In genomic region chr11:69299572-69299971, GRCh38 we compare ENCODE assay signal across 15 cellular contexts. TPM values are rescaled to one million over a fixed set of nuclear protein-coding genes. Genes with fewer than 3 reads are reported as not detected.
A peak's percentile ranks its signal among the peaks of the same experiment; 100 is the strongest.
DNase-seq lines count a peak whose midpoint lies in the region; ATAC-seq and TF ChIP-seq lines count a peak whose summit lies in the region.
"Had no signal": no experiment of that assay in that cellular context is flagged by ENCODE, and none has a peak within 500 bp of the region (broad histone marks: within the 10 kb centered on the region; RNA-seq: fewer than 3 reads in every experiment).

No MANE protein-coding gene starts in this region.

- in situ Hi-C loops in Panc1 (cut with HindIII; ENCODE audit: low pct_unique_long_range_greater_than_20kb, low sequenced_read_pairs), result no loop called here

- H3K4me3 ChIP-seq in Panc1 (ENCODE audit: low read depth in 2 of 2, low read length in 2 of 2) (no peak overlapping the region), esophagus squamous epithelium (no peak overlapping the region)

- H3K4me1 ChIP-seq in Panc1 (ENCODE audit: control insufficient read depth, insufficient read depth, low read length) (peaks cover 85% of the 10 kb centered on the region), esophagus squamous epithelium (peaks cover 43 to 79% (median 51%) of the 10 kb centered on the region in 3 donors)

- H3K36me3 Mint-ChIP-seq in activated CD4-positive, alpha-beta T cell treated with anti-CD3 and anti-CD28 coated beads, Interleukin-2, amount 10 ng/mL, durations not matched to agents 7 days and 5 days (ENCODE audit: low read depth), result peaks cover 3% of the 10 kb centered on the region
- H3K36me3 Mint-ChIP-seq in stimulated activated naive B cell treated with anti-CD40 and anti-IgM and Interleukin-4, amounts not matched to agents 10 μg/mL and 1 μg/mL and 100 μg/mL, for 72 hours, result peaks cover 0 to 2% of the 10 kb centered on the region in 2 donors

- no peaks in the 10 kb centered on the region for H3K9me3 ChIP-seq in Panc1 (ENCODE audit: control insufficient read depth, insufficient read depth, low read depth, low read length)
- H3K9me3 ChIP-seq in esophagus squamous epithelium, result no peaks in the 10 kb centered on the region

- DNase-seq in activated CD4-positive, alpha-beta T cell treated with anti-CD3 and anti-CD28 coated beads, Interleukin-2, amount 10 ng/mL, durations not matched to agents 7 days and 5 days, result no peak
- DNase-seq in activated CD4-positive, alpha-beta T cell treated with anti-CD3 and anti-CD28 coated beads, Interleukin-2, amount 50 U/mL, for 4 hours, result no peak
- DNase-seq in Panc1 (ENCODE audit: low read depth, low spot score) (no peak), esophagus squamous epithelium (lab: John Stamatoyannopoulos, UW) (no peak), NCI-H82 treated with DMSO at 0.1 percent for 48 hours (lab: John Stamatoyannopoulos, UW; ENCODE audit: unreplicated experiment) (no peak), A172 (ENCODE audit: low spot score) (no peak), DMS53 (lab: John Stamatoyannopoulos, UW) (no peak)
- no peak for DNase-seq in stimulated activated naive B cell treated with anti-CD40 and anti-IgM and Interleukin-4, amounts not matched to agents 10 μg/mL and 1 μg/mL and 100 μg/mL, for 72 hours
- DNase-seq: activated CD4-positive, CD25-positive, alpha-beta regulatory T cell treated with anti-CD3 and anti-CD28 coated beads, Interleukin-2, amount 50 U/mL, for 72 hours; activated T-cell treated with anti-CD3 and anti-CD28 coated beads for 4 hours; NCI-H748 treated with DMSO at 0.1 percent for 48 hours; retina; stimulated activated CD4-positive, alpha-beta T cell treated with anti-CD3 and anti-CD28 coated beads, Interleukin-1b, Interleukin-23, amount 100 ng/mL, for 48 hours had no signal

- CTCF ChIA-PET in activated CD4-positive, alpha-beta T cell treated with anti-CD3 and anti-CD28 coated beads, Interleukin-2, amount 10 ng/mL, durations not matched to agents 7 days and 5 days (lab: Charles Lee), result interaction anchor here (0.9 to 1.9 kb wide), 3 partner anchors 11 to 47 kb away, joined by 3 to 5 read pairs (median 3); no protein-coding TSS in a partner anchor
- CTCF ChIA-PET in Panc1 (lab: Charles Lee), result no interaction called here

- 87 to 94% methylated on average over 7 of the region's 8 CpGs for WGBS in esophagus squamous epithelium, 2 donors

- POLR2A ChIA-PET in activated CD4-positive, alpha-beta T cell treated with anti-CD3 and anti-CD28 coated beads, Interleukin-2, amount 10 ng/mL, durations not matched to agents 7 days and 5 days (lab: Charles Lee), result no interaction called here
- POLR2A ChIA-PET in Panc1 (lab: Charles Lee), result interaction anchor here (0.6 kb wide), 1 partner anchor 340 kb away, joined by 4 read pairs; no protein-coding TSS in a partner anchor

- H3K4me3 Mint-ChIP-seq in activated CD4-positive, alpha-beta T cell treated with anti-CD3 and anti-CD28 coated beads, Interleukin-2, amount 10 ng/mL, durations not matched to agents 7 days and 5 days, result no peak overlapping the region
- no peak overlapping the region for H3K4me3 Mint-ChIP-seq in stimulated activated naive B cell treated with anti-CD40 and anti-IgM and Interleukin-4, amounts not matched to agents 10 μg/mL and 1 μg/mL and 100 μg/mL, for 72 hours

- H3K36me3 ChIP-seq in Panc1 (ENCODE audit: control insufficient read depth, insufficient read depth, low read length) (no peaks in the 10 kb centered on the region; the same call in none of the 2 replicates), esophagus squamous epithelium (no peaks in the 10 kb centered on the region)

- TF ChIP-seq CTCF in Panc1 (IDR thresholded peaks at IDR 0.05) (no peak), esophagus squamous epithelium (IDR thresholded peaks at IDR 0.05) (no peak)

- no peak for ATAC-seq in Panc1
- no peak for ATAC-seq in stimulated activated naive B cell treated with anti-CD40 and anti-IgM and Interleukin-4, amounts not matched to agents 10 μg/mL and 1 μg/mL and 100 μg/mL, for 72 hours (replicated peaks)

- no peaks in the 10 kb centered on the region for H3K27me3 ChIP-seq in Panc1 (ENCODE audit: control insufficient read depth, insufficient read depth, low read length)
- no peaks in the 10 kb centered on the region for H3K27me3 ChIP-seq in esophagus squamous epithelium

- intact Hi-C loops in Panc1 (cut with micrococcal nuclease; ENCODE audit: unreplicated experiment), result loop anchor here (5.0 to 10.0 kb wide), 4 partner anchors 65 to 197 kb away; no protein-coding TSS in a partner anchor
- intact Hi-C loops in esophagus squamous epithelium (cut with DNase I), result no loop called here

- H3K27me3 Mint-ChIP-seq in activated CD4-positive, alpha-beta T cell treated with anti-CD3 and anti-CD28 coated beads, Interleukin-2, amount 10 ng/mL, durations not matched to agents 7 days and 5 days, result no peaks in the 10 kb centered on the region
- no peaks in the 10 kb centered on the region for H3K27me3 Mint-ChIP-seq in stimulated activated naive B cell treated with anti-CD40 and anti-IgM and Interleukin-4, amounts not matched to agents 10 μg/mL and 1 μg/mL and 100 μg/mL, for 72 hours

- H3K27ac Mint-ChIP-seq in activated CD4-positive, alpha-beta T cell treated with anti-CD3 and anti-CD28 coated beads, Interleukin-2, amount 10 ng/mL, durations not matched to agents 7 days and 5 days, result peak overlapping the region; percentile 59
- peak overlapping the region; percentile 88 for H3K27ac Mint-ChIP-seq in stimulated activated naive B cell treated with anti-CD40 and anti-IgM and Interleukin-4, amounts not matched to agents 10 μg/mL and 1 μg/mL and 100 μg/mL, for 72 hours

- H3K9me3 Mint-ChIP-seq in activated CD4-positive, alpha-beta T cell treated with anti-CD3 and anti-CD28 coated beads, Interleukin-2, amount 10 ng/mL, durations not matched to agents 7 days and 5 days, result no peaks in the 10 kb centered on the region
- H3K9me3 Mint-ChIP-seq in stimulated activated naive B cell treated with anti-CD40 and anti-IgM and Interleukin-4, amounts not matched to agents 10 μg/mL and 1 μg/mL and 100 μg/mL, for 72 hours, result peaks cover 2 to 9% of the 10 kb centered on the region in 2 donors

- TF ChIP-seq POLR2A in esophagus squamous epithelium (IDR thresholded peaks at IDR 0.05), result no peak

- BruUV-seq in Panc1 (replicated peaks; lab: Mats Ljungman, UMichigan), result no TSS peak

- peaks cover 53% of the 10 kb centered on the region for H3K4me1 Mint-ChIP-seq in activated CD4-positive, alpha-beta T cell treated with anti-CD3 and anti-CD28 coated beads, Interleukin-2, amount 10 ng/mL, durations not matched to agents 7 days and 5 days
- peaks cover 69 to 93% of the 10 kb centered on the region in 2 donors for H3K4me1 Mint-ChIP-seq in stimulated activated naive B cell treated with anti-CD40 and anti-IgM and Interleukin-4, amounts not matched to agents 10 μg/mL and 1 μg/mL and 100 μg/mL, for 72 hours

- H3K27ac ChIP-seq in Panc1 (ENCODE audit: low read length), result peak overlapping the region; percentile 100
- peak overlapping the region in 3 of 4 donors; percentile 88 to 92 (median 90) for H3K27ac ChIP-seq in esophagus squamous epithelium

RNA-seq across cellular contexts. Expression of gene MYEOV, which starts 5.6 kb away (rescaled TPM):
- not detected for total RNA-seq in activated CD4-positive, alpha-beta T cell treated with anti-CD3 and anti-CD28 coated beads, Interleukin-2, amount 10 ng/mL, durations not matched to agents 7 days and 5 days
- 69.8 TPM for total RNA-seq in Panc1 (2021; ENCODE audit: unreplicated experiment)
- polyA plus RNA-seq in Panc1 (2012; ENCODE audit: insufficient read length), result 49.0 TPM
- 10 to 100 TPM in 3 of 4 donors, 1 to 10 TPM in 1; 5.7 to 24.6 (median 20.2) TPM for total RNA-seq in esophagus squamous epithelium
- 68.7 and 130 TPM in 2 replicates for total RNA-seq in A172 (2014; rRNA removed; shearing (Covaris generic))
- total RNA-seq: T-helper 2 cell treated with Interferon-gamma antibody and Interleukin-4, amounts not matched to agents 100 ng/mL and 5 ng/mL, for 36 hours had no signal
- polyA plus RNA-seq: neural cell had no signal

Comparison
In these comparisons a context has a peak if more than half of its experiments do, and no peak if none do; other contexts are left out.
1. RNA of gene MYEOV, which starts 5.6 kb away (total RNA-seq): 69.8 TPM in Panc1 (single experiment), 68.7 to 130 TPM in A172 and 5.7 to 24.6 TPM in esophagus squamous epithelium; not detected in activated CD4-positive, alpha-beta T cell treated with anti-CD3 and anti-CD28 coated beads, Interleukin-2, amount 10 ng/mL, durations not matched to agents 7 days and 5 days; every median in the first group is over 4 times any median in the second.